ENCODE assay signal across 8 cellular contexts in genomic region chr4:149031399-149031798, GRCh38.
DNase-seq lines count a peak whose midpoint lies in the region; ATAC-seq, FAIRE-seq and TF ChIP-seq lines count a peak whose summit lies in the region.

No MANE protein-coding gene starts in this region.

- H3K27me3 ChIP-seq in HAP-1 (ENCODE audit: low read depth): no peaks in the 10 kb centered on the region; the same call in 1 of the 2 replicates
- no peaks in the 10 kb centered on the region for H3K27me3 ChIP-seq in RWPE2 (ENCODE audit: insufficient read depth, poor library complexity, severe bottlenecking)

- no peaks in the 10 kb centered on the region for H3K36me3 Mint-ChIP-seq in activated naive CD8-positive, alpha-beta T cell treated with anti-CD3 and anti-CD28 coated beads, Interleukin-2, amount 50 U/mL, for 24 hours (ENCODE audit: low read depth)

- no peak overlapping the region for H3K27ac ChIP-seq in RWPE2 (ENCODE audit: poor library complexity, severe bottlenecking)

- no peaks in the 10 kb centered on the region for H3K36me3 ChIP-seq in HAP-1 (replicated peaks)
- no peaks in the 10 kb centered on the region for H3K36me3 ChIP-seq in RWPE2 (ENCODE audit: low read depth)

- no peak overlapping the region for H3K27ac Mint-ChIP-seq in activated naive CD8-positive, alpha-beta T cell treated with anti-CD3 and anti-CD28 coated beads, Interleukin-2, amount 50 U/mL, for 24 hours

- DNase-seq in D721Med (ENCODE audit: insufficient read length, low spot score): no peak
- DNase-seq in HAP-1 (ENCODE audit: low spot score in 2 of 2): peak; percentile 17 to 54
- no peak for DNase-seq in RWPE2 (ENCODE audit: low spot score)
- DNase-seq in iPS-NIHi7 (ENCODE audit: extremely low spot score): peak; percentile 41
- no peak for DNase-seq in activated naive CD8-positive, alpha-beta T cell treated with anti-CD3 and anti-CD28 coated beads, Interleukin-2, amount 50 U/mL, for 24 hours
- no peak for DNase-seq in midbrain (lab: John Stamatoyannopoulos, UW)

- H3K27me3 Mint-ChIP-seq in activated naive CD8-positive, alpha-beta T cell treated with anti-CD3 and anti-CD28 coated beads, Interleukin-2, amount 50 U/mL, for 24 hours: no peaks in the 10 kb centered on the region

- peak; percentile 31; the same call in 1 of the 3 replicates for ATAC-seq in RWPE2 (ENCODE audit: low read depth)
- no peak for ATAC-seq in HG02870 (IDR thresholded peaks at IDR 0.05; ENCODE audit: unreplicated experiment)
- ATAC-seq in GM21576 (IDR thresholded peaks at IDR 0.05; ENCODE audit: unreplicated experiment): no peak
- ATAC-seq in activated naive CD8-positive, alpha-beta T cell treated with anti-CD3 and anti-CD28 coated beads, Interleukin-2, amount 50 U/mL, for 24 hours: no peak

- in situ Hi-C loops in HAP-1 (cut with MboI; ENCODE audit: low sequenced_read_pairs): no loop called here

- no peak overlapping the region for H3K4me3 ChIP-seq in HAP-1
- no peak overlapping the region for H3K4me3 ChIP-seq in RWPE2 (ENCODE audit: severe bottlenecking)

- no peaks in the 10 kb centered on the region for H3K9me3 Mint-ChIP-seq in activated naive CD8-positive, alpha-beta T cell treated with anti-CD3 and anti-CD28 coated beads, Interleukin-2, amount 50 U/mL, for 24 hours

- peak; percentile 21 for TF ChIP-seq CTCF in D721Med (IDR thresholded peaks at IDR 0.05; ENCODE audit: insufficient read depth, missing control alignments)
- peak; percentile 55 for TF ChIP-seq CTCF in RWPE2 (IDR thresholded peaks at IDR 0.05; ENCODE audit: poor library complexity, severe bottlenecking)

- H3K4me3 Mint-ChIP-seq in activated naive CD8-positive, alpha-beta T cell treated with anti-CD3 and anti-CD28 coated beads, Interleukin-2, amount 50 U/mL, for 24 hours: no peak overlapping the region

- FAIRE-seq in D721Med (lab: Jason Lieb, UNC): peak; percentile 63

- H3K4me1 ChIP-seq in HAP-1 (no peaks in the 10 kb centered on the region), RWPE2 (ENCODE audit: insufficient read depth, poor library complexity, severe bottlenecking) (no peaks in the 10 kb centered on the region)

- H3K9me3 ChIP-seq in HAP-1: no peaks in the 10 kb centered on the region
- no peaks in the 10 kb centered on the region for H3K9me3 ChIP-seq in RWPE2 (ENCODE audit: severe bottlenecking)

- H3K4me1 Mint-ChIP-seq in activated naive CD8-positive, alpha-beta T cell treated with anti-CD3 and anti-CD28 coated beads, Interleukin-2, amount 50 U/mL, for 24 hours: no peaks in the 10 kb centered on the region

Comparison
In these comparisons a context has a peak if more than half of its experiments do, and no peak if none do; other contexts are left out.
1. DNase-seq: peak in HAP-1 (2 of 2) and iPS-NIHi7 (single experiment); none in D721Med (single experiment), RWPE2 (single experiment), activated naive CD8-positive, alpha-beta T cell treated with anti-CD3 and anti-CD28 coated beads, Interleukin-2, amount 50 U/mL, for 24 hours (single experiment) and midbrain (single experiment).